38 cellular contexts compared by ENCODE assay signal in genomic region chr4:40948017-40948416, GRCh38.
"Had no signal": no experiment of that assay in that cellular context is flagged by ENCODE, and none has a peak within 500 bp of the region (broad histone marks: within the 10 kb centered on the region; RNA-seq: fewer than 3 reads in every experiment).

No MANE protein-coding gene starts in this region.

- H3K4me3 ChIP-seq: MG63, Peyer's patch had no signal

- H3K36me3 ChIP-seq: MG63 had no signal

- H3K27me3 ChIP-seq: brain microvascular endothelial cell, MG63, Peyer's patch had no signal

- ATAC-seq: activated CD8-positive, alpha-beta T cell treated with anti-CD3 and anti-CD28 coated beads for 36 hours; activated T-cell treated with anti-CD3 and anti-CD28 coated beads, Interleukin-2, amount 50 U/mL, for 72 hours; activated T-helper 17 cell treated with anti-CD3 and anti-CD28 coated beads, Interleukin-2, amount 50 U/mL, for 72 hours; PC-3 had no signal

- H3K9me3 ChIP-seq: MG63, Peyer's patch had no signal

- H3K27ac ChIP-seq: brain microvascular endothelial cell, Peyer's patch, RWPE1, VCaP had no signal

- H3K4me1 ChIP-seq: Peyer's patch had no signal

- DNase-seq: activated B cell treated with CpG ODN at 0.5 μM for 24 hours; activated CD4-positive, alpha-beta T cell treated with anti-CD3 and anti-CD28 coated beads, Interleukin-2, amount 10 ng/mL, durations not matched to agents 24 days and 14 days; activated CD4-positive, alpha-beta T cell treated with anti-CD3 and anti-CD28 coated beads, Interleukin-2, amount 50 U/mL, for 4 hours; activated CD4-positive, CD25-positive, alpha-beta regulatory T cell treated with anti-CD3 and anti-CD28 coated beads, Interleukin-2, amount 50 U/mL, for 72 hours; activated CD8-positive, alpha-beta T cell treated with anti-CD3 and anti-CD28 coated beads for 36 hours; activated effector memory CD4-positive, alpha-beta T cell treated with anti-CD3 and anti-CD28 coated beads, Interleukin-2, amount 50 U/mL, for 16 hours; activated naive CD4-positive, alpha-beta T cell; activated naive CD4-positive, alpha-beta T cell treated with anti-CD3 and anti-CD28 coated beads, Interleukin-2, amount 50 U/mL, for 16 hours; activated naive CD8-positive, alpha-beta T cell treated with anti-CD3 and anti-CD28 coated beads for 36 hours; activated T-cell treated with anti-CD3 and anti-CD28 coated beads, Interleukin-2, amount 50 U/mL, for 1 hour; activated T-cell treated with anti-CD3 and anti-CD28 coated beads, Interleukin-2, amount 50 U/mL, for 72 hours; amniotic stem cell; aorta; brain microvascular endothelial cell; Kasumi-1; KG1; MG63; NCI-H1048; NCI-H1105 treated with DMSO at 0.1 percent for 48 hours; NCI-H1436; NCI-H1694; NCI-H1930; NCI-H2081 treated with DMSO at 0.1 percent for 48 hours; NCI-H226; NCI-H446 treated with DMSO at 0.1 percent for 48 hours; NCI-H524 treated with DMSO at 0.1 percent for 48 hours; NCI-H748 treated with DMSO at 0.1 percent for 48 hours; NK-92 treated with Interleukin-12 subunit alpha and Interleukin-12 subunit beta, amount 100 ng/mL, for 24 hours; PC-3; Peyer's patch; Right ventricle myocardium superior; SW 1271; T-helper 1 cell; T-helper 2 cell; T-helper 9 cell had no signal
